In the genomic region with DNA sequence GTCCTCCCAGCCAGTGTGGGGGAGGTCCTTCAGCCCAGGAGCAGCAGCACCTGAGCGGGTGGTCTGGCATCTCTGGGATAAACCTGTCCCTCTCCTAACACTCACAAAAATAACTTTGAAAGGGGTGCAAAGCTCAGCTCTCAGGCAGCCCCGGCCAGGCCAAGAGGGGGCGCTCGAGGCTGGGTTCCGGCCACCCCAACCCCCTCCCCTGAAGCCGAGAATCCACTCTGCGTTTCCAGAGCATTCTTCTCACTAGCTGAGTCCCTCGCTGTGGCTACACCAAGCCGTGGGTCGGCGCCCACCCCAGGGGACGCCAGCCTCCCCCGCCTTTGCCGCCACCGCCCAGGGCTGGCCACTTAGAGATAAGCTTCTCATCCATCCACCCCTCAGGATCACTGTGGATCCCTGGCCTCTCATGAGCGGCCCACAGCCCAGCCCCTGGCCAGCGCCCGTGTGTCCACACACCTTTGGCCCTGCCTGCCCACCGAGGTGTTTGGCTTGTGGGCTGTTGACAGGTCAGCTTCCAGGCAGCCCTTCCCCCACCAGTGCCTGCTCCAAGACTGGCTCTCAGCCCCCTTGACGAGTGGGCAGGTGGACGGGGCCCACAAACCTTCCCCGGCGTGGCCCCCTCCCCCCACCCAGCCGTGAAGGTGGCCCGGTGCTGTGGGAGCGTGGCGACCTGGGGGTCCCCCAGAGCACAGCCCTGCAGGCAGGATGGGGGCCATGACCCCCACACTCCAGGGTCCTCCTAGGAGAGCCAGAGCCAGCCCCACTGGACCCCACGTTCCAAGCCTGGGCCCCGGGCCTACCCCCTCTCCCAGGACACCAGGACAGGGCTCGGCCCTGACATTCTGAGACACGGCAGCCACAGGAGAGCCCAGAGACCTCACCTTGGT, we compare ENCODE assay signal across 8 cellular contexts. TPM values are rescaled to one million over a fixed set of nuclear protein-coding genes. Genes with fewer than 3 reads are reported as not detected.
A peak's percentile ranks its signal among the peaks of the same experiment; 100 is the strongest.
DNase-seq lines count a peak whose midpoint lies in the region; ATAC-seq, FAIRE-seq and TF ChIP-seq lines count a peak whose summit lies in the region.

No MANE protein-coding gene starts in this region.

- H3K4me1 Mint-ChIP-seq in CD8-positive, alpha-beta T cell (ENCODE audit: low read depth) = no peaks in the 10 kb centered on the region

- H3K9me1 ChIP-seq in endothelial cell of umbilical vein (replicated peaks; ENCODE audit: control insufficient read depth, extremely low read depth, insufficient read depth, low read length) = no peaks in the 10 kb centered on the region

- peaks cover 4% of the 10 kb centered on the region for H3K36me3 Mint-ChIP-seq in CD8-positive, alpha-beta T cell

- POLR2A ChIA-PET in CD8-positive, alpha-beta T cell (lab: Charles Lee) = no interaction called here
- POLR2A ChIA-PET in endothelial cell of umbilical vein (lab: Charles Lee) = no interaction called here

- dilution Hi-C loops in endothelial cell of umbilical vein (cut with MboI; ENCODE audit: extremely low pct_ligation_motif_present, low sequenced_read_pairs) = no loop called here

- H3K27ac Mint-ChIP-seq in CD8-positive, alpha-beta T cell = no peak overlapping the region

- peak in 6 of 7 experiments; percentile 3 to 53 (median 25) for DNase-seq in CD8-positive, alpha-beta T cell
- peak; percentile 29 for DNase-seq in activated CD4-positive, alpha-beta T cell treated with anti-CD3 and anti-CD28 coated beads for 1 hour
- peak; percentile 47 for DNase-seq in endothelial cell of umbilical vein (ENCODE audit: low read depth, low spot score)
- peak; percentile 85 for DNase-seq in mesenteric fat pad (ENCODE audit: low spot score)
- DNase-seq in NCI-H69 (lab: John Stamatoyannopoulos, UW) = no peak

- peaks cover 2% of the 10 kb centered on the region for H3K27me3 Mint-ChIP-seq in CD8-positive, alpha-beta T cell (ENCODE audit: low read depth)

- H2AFZ ChIP-seq in KMS-11 (ENCODE audit: low read depth) (no peak overlapping the region), endothelial cell of umbilical vein (ENCODE audit: low read depth, low read length) (peak overlapping the region; percentile 93)

- H3K4me1 ChIP-seq in CD8-positive, alpha-beta T cell (ENCODE audit: insufficient read depth, low read length) = no peaks in the 10 kb centered on the region
- H3K4me1 ChIP-seq in KMS-11 (ENCODE audit: low read depth, poor library complexity, severe bottlenecking) (no peaks in the 10 kb centered on the region), endothelial cell of umbilical vein (ENCODE audit: control insufficient read depth, extremely low read depth, insufficient read depth, low read length) (no peaks in the 10 kb centered on the region), subcutaneous abdominal adipose tissue (ENCODE audit: control insufficient read depth in 5 of 5, insufficient read depth in 5 of 5, low read length in 5 of 5) (peaks cover 0 to 13% (median 12%) of the 10 kb centered on the region in 5 donors)

- H3K9me3 ChIP-seq in CD8-positive, alpha-beta T cell (ENCODE audit: low read length) = no peaks in the 10 kb centered on the region
- H3K9me3 ChIP-seq in endothelial cell of umbilical vein (replicated peaks; ENCODE audit: control insufficient read depth, insufficient read depth, low read length) (no peaks in the 10 kb centered on the region), subcutaneous abdominal adipose tissue (ENCODE audit: control insufficient read depth in 5 of 5, low read length in 5 of 5) (no peaks in the 10 kb centered on the region)

- H3K4me2 ChIP-seq in KMS-11 (no peak overlapping the region), endothelial cell of umbilical vein (ENCODE audit: insufficient read depth, low read length) (no peak overlapping the region)

- CTCF ChIA-PET in CD8-positive, alpha-beta T cell (lab: Charles Lee) = interaction anchor here (0.7 to 2.0 kb wide), 6 partner anchors 10 to 133 kb away, joined by 3 to 8 read pairs (median 3); partner anchors contain the start of gene YBEY
- CTCF ChIA-PET in endothelial cell of umbilical vein (lab: Charles Lee) = interaction anchor here (0.6 to 4.0 kb wide), 20 partner anchors 8 to 258 kb away, joined by 3 to 39 read pairs (median 4); partner anchors contain the start of genes C21orf58, LSS, MCM3AP and YBEY

- no peaks in the 10 kb centered on the region for H3K36me3 ChIP-seq in CD8-positive, alpha-beta T cell (ENCODE audit: insufficient read depth, low read length)
- H3K36me3 ChIP-seq in KMS-11 (ENCODE audit: insufficient read depth) (no peaks in the 10 kb centered on the region), endothelial cell of umbilical vein (ENCODE audit: control insufficient read depth in 2 of 2, extremely low read depth in 1 of 2, insufficient read depth in 2 of 2, low read length in 2 of 2) (no peaks in the 10 kb centered on the region), subcutaneous abdominal adipose tissue (ENCODE audit: control insufficient read depth in 5 of 5, insufficient read depth in 5 of 5, low read length in 5 of 5) (no peaks in the 10 kb centered on the region)

- TF ChIP-seq POLR2A in endothelial cell of umbilical vein (IDR thresholded peaks at IDR 0.05; ENCODE audit: low read depth, low read length) = no peak

- no peak overlapping the region for H3K4me3 Mint-ChIP-seq in CD8-positive, alpha-beta T cell

- H4K20me1 ChIP-seq in KMS-11 (ENCODE audit: insufficient read depth) (no peaks in the 10 kb centered on the region), endothelial cell of umbilical vein (replicated peaks; ENCODE audit: control insufficient read depth, extremely low read depth, insufficient read depth, low read length) (no peaks in the 10 kb centered on the region)

- no peaks in the 10 kb centered on the region for H3K9me3 Mint-ChIP-seq in CD8-positive, alpha-beta T cell

- intact Hi-C loops in CD8-positive, alpha-beta T cell (cut with DNase I, micrococcal nuclease) = no loop called here
- intact Hi-C loops in endothelial cell of umbilical vein (cut with micrococcal nuclease) = loop anchor here (5.0 kb wide), 1 partner anchor 34 kb away; no protein-coding TSS in a partner anchor

- FAIRE-seq in endothelial cell of umbilical vein (lab: Jason Lieb, UNC) = peak; percentile 66

- peak; percentile 52 for TF ChIP-seq CTCF in CD8-positive, alpha-beta T cell (IDR thresholded peaks at IDR 0.05)
- TF ChIP-seq CTCF in KMS-11 (conservative IDR thresholded peaks at IDR 0.05; ENCODE audit: low read depth, low read length) (peak; percentile 48), endothelial cell of umbilical vein (IDR thresholded peaks at IDR 0.05; ENCODE audit: extremely low read depth in 1 of 2, insufficient read depth in 1 of 2, low read depth in 1 of 2, low read length in 2 of 2) (peak; percentile 89 to 91)

- H3K79me2 ChIP-seq in KMS-11 (ENCODE audit: insufficient read depth, low read depth) = no peaks in the 10 kb centered on the region
- H3K79me2 ChIP-seq in endothelial cell of umbilical vein (ENCODE audit: control insufficient read depth, insufficient read depth, low read length) = no peaks in the 10 kb centered on the region

- no TSS peak for BruUV-seq in endothelial cell of umbilical vein (replicated peaks; lab: Mats Ljungman, UMichigan)

- H3K27me3 ChIP-seq in CD8-positive, alpha-beta T cell (ENCODE audit: insufficient read depth, low read length) = no peaks in the 10 kb centered on the region
- H3K27me3 ChIP-seq in KMS-11 (ENCODE audit: insufficient read depth, low read depth) (no peaks in the 10 kb centered on the region), endothelial cell of umbilical vein (ENCODE audit: control insufficient read depth in 2 of 2, insufficient read depth in 2 of 2, low read length in 2 of 2) (no peaks in the 10 kb centered on the region), subcutaneous abdominal adipose tissue (ENCODE audit: control insufficient read depth in 5 of 5, insufficient read depth in 4 of 5, low read length in 5 of 5) (peaks cover 0 to 8% (median 3%) of the 10 kb centered on the region in 5 donors)

- H3K9ac ChIP-seq in KMS-11 (no peak overlapping the region), endothelial cell of umbilical vein (replicated peaks; ENCODE audit: extremely low read depth, insufficient read depth, low read length) (no peak overlapping the region), subcutaneous abdominal adipose tissue (ENCODE audit: low read length in 5 of 5) (peak overlapping the region in 2 of 5 donors; percentile 35 to 64)

- peak; percentile 67 for ATAC-seq in CD8-positive, alpha-beta T cell
- no peak for ATAC-seq in HG03095 (IDR thresholded peaks at IDR 0.05; ENCODE audit: unreplicated experiment)

- no peak overlapping the region for H3K27ac ChIP-seq in CD8-positive, alpha-beta T cell (ENCODE audit: low read depth, low read length)
- H3K27ac ChIP-seq in KMS-11 (no peak overlapping the region), endothelial cell of umbilical vein (ENCODE audit: insufficient read depth, low read depth, low read length) (no peak overlapping the region), subcutaneous abdominal adipose tissue (ENCODE audit: low read depth, low read length) (no peak overlapping the region)

- H3K4me3 ChIP-seq in CD8-positive, alpha-beta T cell (ENCODE audit: low read depth, low read length) = no peak overlapping the region
- no peak overlapping the region for H3K4me3 ChIP-seq in KMS-11 (IDR thresholded peaks at IDR 0.05; ENCODE audit: insufficient read depth, low read depth, low read length)
- peak overlapping the region in 1 of 3 experiments; percentile 2 for H3K4me3 ChIP-seq in endothelial cell of umbilical vein (replicated peaks in 1 of 3; ENCODE audit: insufficient read depth in 1 of 3, low read depth in 1 of 3, low read length in 3 of 3)
- peak overlapping the region in 4 of 5 donors; percentile 6 to 56 (median 38) for H3K4me3 ChIP-seq in subcutaneous abdominal adipose tissue (ENCODE audit: low read depth in 1 of 5, low read length in 5 of 5)

RNA-seq across cellular contexts. Expression of gene FTCD, which starts 1.9 kb away (rescaled TPM):
- 1 to 10 TPM in 1 of 2 experiments, under 1 TPM in 1; 0.72 to 1.3 TPM for total RNA-seq in CD8-positive, alpha-beta T cell
- total RNA-seq in endothelial cell of umbilical vein = 1.2 and 1.5 TPM in 2 replicates
- 0.06 TPM in 1 of 2 replicates, not detected in the other for polyA plus RNA-seq in endothelial cell of umbilical vein
- 0.04 TPM in 1 of 2 replicates, not detected in the other for polyA plus RNA-seq in endothelial cell of umbilical vein (2011; cell fraction: cytosol; rRNA removed)
- 0.28 and 0.37 TPM in 2 replicates for polyA plus RNA-seq in endothelial cell of umbilical vein (2011; cell fraction: nucleus; rRNA removed)
- polyA plus RNA-seq in endothelial cell of umbilical vein (2012) = 0.36 and 0.42 TPM in 2 replicates
- polyA minus RNA-seq in endothelial cell of umbilical vein = not detected in 2 replicates
- not detected for polyA minus RNA-seq in endothelial cell of umbilical vein (2011; cell fraction: cytosol; rRNA and poly(A)+ RNA removed)
- not detected in 2 replicates for polyA minus RNA-seq in endothelial cell of umbilical vein (2011; cell fraction: nucleus; rRNA and poly(A)+ RNA removed)
- 0.32 TPM for total RNA-seq in mesenteric fat pad

RNA-seq across cellular contexts. Expression of gene SPATC1L, which starts 30.8 kb away (rescaled TPM):
- 1 to 10 TPM; 6.5 to 6.7 TPM for total RNA-seq in CD8-positive, alpha-beta T cell
- total RNA-seq in endothelial cell of umbilical vein = 15.3 and 31.7 TPM in 2 replicates
- 11.5 and 14.6 TPM in 2 replicates for polyA plus RNA-seq in endothelial cell of umbilical vein
- polyA plus RNA-seq in endothelial cell of umbilical vein (2011; cell fraction: cytosol; rRNA removed) = 10.2 and 16.5 TPM in 2 replicates
- polyA plus RNA-seq in endothelial cell of umbilical vein (2011; cell fraction: nucleus; rRNA removed) = 6.4 and 9.8 TPM in 2 replicates
- polyA plus RNA-seq in endothelial cell of umbilical vein (2012) = 18.3 and 18.4 TPM in 2 replicates
- polyA minus RNA-seq in endothelial cell of umbilical vein = 5.2 and 6.1 TPM in 2 replicates
- 5.9 TPM for polyA minus RNA-seq in endothelial cell of umbilical vein (2011; cell fraction: cytosol; rRNA and poly(A)+ RNA removed)
- 2.5 and 5.8 TPM in 2 replicates for polyA minus RNA-seq in endothelial cell of umbilical vein (2011; cell fraction: nucleus; rRNA and poly(A)+ RNA removed)
- 5.9 TPM for total RNA-seq in mesenteric fat pad

RNA-seq across cellular contexts. Expression of gene COL6A2, which starts 55.6 kb away (rescaled TPM):
- total RNA-seq in CD8-positive, alpha-beta T cell = 10 to 100 TPM; 74.4 to 80.6 TPM
- total RNA-seq in endothelial cell of umbilical vein = 2.6 and 6.1 TPM in 2 replicates
- polyA plus RNA-seq in endothelial cell of umbilical vein = 3.4 and 4.4 TPM in 2 replicates
- polyA plus RNA-seq in endothelial cell of umbilical vein (2011; cell fraction: cytosol; rRNA removed) = 1.5 and 2.0 TPM in 2 replicates
- 5.9 and 7.7 TPM in 2 replicates for polyA plus RNA-seq in endothelial cell of umbilical vein (2011; cell fraction: nucleus; rRNA removed)
- polyA plus RNA-seq in endothelial cell of umbilical vein (2012) = 0.82 and 5.0 TPM in 2 replicates
- polyA minus RNA-seq in endothelial cell of umbilical vein = 1.5 and 1.7 TPM in 2 replicates
- polyA minus RNA-seq in endothelial cell of umbilical vein (2011; cell fraction: cytosol; rRNA and poly(A)+ RNA removed) = not detected
- polyA minus RNA-seq in endothelial cell of umbilical vein (2011; cell fraction: nucleus; rRNA and poly(A)+ RNA removed) = 0.77 and 3.6 TPM in 2 replicates
- total RNA-seq in mesenteric fat pad = 735 TPM

Comparison
In these comparisons a context has a peak if more than half of its experiments do, and no peak if none do; other contexts are left out.
1. H3K4me3 ChIP-seq: peak in subcutaneous abdominal adipose tissue (4 of 5); none in CD8-positive, alpha-beta T cell (single experiment) and KMS-11 (single experiment).
2. RNA of gene COL6A2, which starts 55.6 kb away (total RNA-seq): 735 TPM in mesenteric fat pad (single experiment) and 74.4 to 80.6 TPM in CD8-positive, alpha-beta T cell; 2.6 to 6.1 TPM in endothelial cell of umbilical vein; every median in the first group is over 10 times any median in the second.
3. Peak in every context shown above with its lines, with median percentiles within 50 percentile points of each other: CTCF ChIP-seq.